Comparison of ENCODE assay signal across 18 cellular contexts in the genomic region with DNA sequence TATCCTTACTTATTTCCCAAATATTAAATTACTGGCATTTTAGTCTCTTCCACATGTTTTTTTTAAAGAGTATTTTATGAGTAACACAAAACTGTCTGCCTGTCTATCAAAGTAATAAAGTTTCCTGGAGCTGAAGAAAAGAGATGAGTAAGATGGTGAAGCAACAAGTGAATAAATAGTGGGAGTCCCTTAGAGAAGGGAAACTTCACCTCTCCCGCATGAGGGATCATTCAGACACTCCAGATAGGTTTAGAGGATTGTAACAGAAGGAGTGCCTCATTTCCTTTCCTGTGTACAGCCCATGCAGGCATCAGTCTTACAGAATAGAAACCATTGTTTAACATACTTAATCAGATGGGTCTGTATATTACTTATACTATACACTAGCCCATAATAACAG.
DNase-seq lines count a peak whose midpoint lies in the region; FAIRE-seq and TF ChIP-seq lines count a peak whose summit lies in the region.
"Had no signal": no experiment of that assay in that cellular context is flagged by ENCODE, and none has a peak within 500 bp of the region (broad histone marks: within the 10 kb centered on the region; RNA-seq: fewer than 3 reads in every experiment).

No MANE protein-coding gene starts in this region.

- no peaks in the 10 kb centered on the region for H3K9me1 ChIP-seq in endothelial cell of umbilical vein (replicated peaks; ENCODE audit: control insufficient read depth, extremely low read depth, insufficient read depth, low read length)

- TF ChIP-seq POLR2A in endothelial cell of umbilical vein (IDR thresholded peaks at IDR 0.05; ENCODE audit: low read depth, low read length) = no peak

- no peaks in the 10 kb centered on the region for H3K79me2 ChIP-seq in endothelial cell of umbilical vein (ENCODE audit: control insufficient read depth, insufficient read depth, low read length)

- no peak overlapping the region for H3K27ac ChIP-seq in endothelial cell of umbilical vein (ENCODE audit: insufficient read depth, low read depth, low read length)
- H3K27ac ChIP-seq: A549, C4-2B had no signal

- no peak overlapping the region for H3K4me2 ChIP-seq in endothelial cell of umbilical vein (ENCODE audit: insufficient read depth, low read length)
- H3K4me2 ChIP-seq: A549 had no signal

- CTCF ChIA-PET in endothelial cell of umbilical vein (lab: Charles Lee) = interaction anchor here (0.7 kb wide), 1 partner anchor 67 kb away, joined by 3 read pairs; no protein-coding TSS in a partner anchor

- no TSS peak for BruUV-seq in endothelial cell of umbilical vein (replicated peaks; lab: Mats Ljungman, UMichigan)

- dilution Hi-C loops in endothelial cell of umbilical vein (cut with MboI; ENCODE audit: extremely low pct_ligation_motif_present, low sequenced_read_pairs) = no loop called here

- H3K27me3 ChIP-seq in endothelial cell of umbilical vein (ENCODE audit: control insufficient read depth in 2 of 2, insufficient read depth in 2 of 2, low read length in 2 of 2) = no peaks in the 10 kb centered on the region
- H3K27me3 ChIP-seq: BE2C had no signal

- TF ChIP-seq CTCF in endothelial cell of umbilical vein (IDR thresholded peaks at IDR 0.05; ENCODE audit: extremely low read depth in 1 of 2, insufficient read depth in 1 of 2, low read depth in 1 of 2, low read length in 2 of 2) = no peak

- in situ Hi-C loops in G401 (cut with HindIII; ENCODE audit: low sequenced_read_pairs) = no loop called here

- no peaks in the 10 kb centered on the region for H3K36me3 ChIP-seq in endothelial cell of umbilical vein (ENCODE audit: control insufficient read depth in 2 of 2, extremely low read depth in 1 of 2, insufficient read depth in 2 of 2, low read length in 2 of 2)
- H3K36me3 ChIP-seq: BE2C had no signal

- H4K20me1 ChIP-seq in endothelial cell of umbilical vein (replicated peaks; ENCODE audit: control insufficient read depth, extremely low read depth, insufficient read depth, low read length) = no peaks in the 10 kb centered on the region

- no peaks in the 10 kb centered on the region for H3K9me3 ChIP-seq in endothelial cell of umbilical vein (replicated peaks; ENCODE audit: control insufficient read depth, insufficient read depth, low read length)
- H3K9me3 ChIP-seq: A549, BE2C had no signal

- no peak overlapping the region for H3K4me3 ChIP-seq in endothelial cell of umbilical vein (replicated peaks in 1 of 3; ENCODE audit: insufficient read depth in 1 of 3, low read depth in 1 of 3, low read length in 3 of 3)
- H3K4me3 ChIP-seq: A549 had no signal

- H3K4me1 ChIP-seq in endothelial cell of umbilical vein (ENCODE audit: control insufficient read depth, extremely low read depth, insufficient read depth, low read length) = no peaks in the 10 kb centered on the region
- H3K4me1 ChIP-seq: A549, BE2C had no signal

- no peak overlapping the region for H2AFZ ChIP-seq in endothelial cell of umbilical vein (ENCODE audit: low read depth, low read length)

- POLR2A ChIA-PET in endothelial cell of umbilical vein (lab: Charles Lee) = no interaction called here

- no peak overlapping the region for H3K9ac ChIP-seq in endothelial cell of umbilical vein (replicated peaks; ENCODE audit: extremely low read depth, insufficient read depth, low read length)

- peak; percentile 9 for DNase-seq in RCC 7860 (ENCODE audit: low spot score)
- peak; percentile 6 for DNase-seq in endothelial cell of umbilical vein (ENCODE audit: low read depth, low spot score)
- DNase-seq in glomerular visceral epithelial cell (ENCODE audit: extremely low spot score) = peak; percentile 30
- DNase-seq in renal cortical epithelial cell (ENCODE audit: low read depth) = peak; percentile 80
- DNase-seq in NCI-H526 (lab: John Stamatoyannopoulos, UW) = no peak
- DNase-seq in NCI-H2196 treated with DMSO at 0.1 percent for 48 hours (lab: John Stamatoyannopoulos, UW; ENCODE audit: unreplicated experiment) = no peak
- no peak for DNase-seq in G401 (ENCODE audit: low spot score)
- DNase-seq in HK-2 (ENCODE audit: unreplicated experiment) = no peak
- DNase-seq: BE2C; CD4-positive, alpha-beta memory T cell; DMS79; GOT3; H9; IMR-90 had no signal

- intact Hi-C loops in endothelial cell of umbilical vein (cut with micrococcal nuclease) = no loop called here

- peak; percentile 43 for FAIRE-seq in RCC 7860 (lab: Jason Lieb, UNC)
- FAIRE-seq in endothelial cell of umbilical vein (lab: Jason Lieb, UNC) = no peak
- FAIRE-seq: A549, G401.6, GM12891 had no signal

TF ChIP-seq in endothelial cell of umbilical vein, 7 proteins besides CTCF, POLR2A, EP300 and RAD21:
- TF ChIP-seq MYC (IDR thresholded peaks at IDR 0.05; ENCODE audit: low read depth, low read length) (no peak), EZH2 (IDR thresholded peaks at IDR 0.05; ENCODE audit: borderline replicate concordance, low read depth, low read length, severe bottlenecking) (no peak), FOS (IDR thresholded peaks at IDR 0.05; ENCODE audit: borderline replicate concordance, insufficient read depth, low read length) (no peak), JUN (IDR thresholded peaks at IDR 0.05; ENCODE audit: borderline replicate concordance, insufficient read depth, insufficient read length, low read depth) (no peak), POLR2AphosphoS5 (IDR thresholded peaks at IDR 0.05; ENCODE audit: insufficient read depth, low read depth, low read length) (no peak), GATA2 (IDR thresholded peaks at IDR 0.05; ENCODE audit: insufficient read depth, insufficient read length, low read depth, low read length) (no peak)
- TF ChIP-seq, protein P1, sequence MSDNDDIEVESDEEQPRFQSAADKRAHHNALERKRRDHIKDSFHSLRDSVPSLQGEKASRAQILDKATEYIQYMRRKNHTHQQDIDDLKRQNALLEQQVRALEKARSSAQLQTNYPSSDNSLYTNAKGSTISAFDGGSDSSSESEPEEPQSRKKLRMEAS (IDR thresholded peaks at IDR 0.05; ENCODE audit: insufficient read depth, insufficient read length) = no peak

Comparison
In these comparisons a context has a peak if more than half of its experiments do, and no peak if none do; other contexts are left out.
1. DNase-seq: peak in RCC 7860 (single experiment), endothelial cell of umbilical vein (single experiment), glomerular visceral epithelial cell (single experiment) and renal cortical epithelial cell (single experiment); none in NCI-H526 (0 of 2), NCI-H2196 treated with DMSO at 0.1 percent for 48 hours (single experiment), G401 (single experiment) and HK-2 (single experiment).